In genomic region chr17:60552255-60552654, GRCh38 we compare ENCODE assay signal across 2 cellular contexts. TPM values are rescaled to one million over a fixed set of nuclear protein-coding genes. Genes with fewer than 3 reads are reported as not detected.
DNase-seq lines count a peak whose midpoint lies in the region; ATAC-seq, FAIRE-seq and TF ChIP-seq lines count a peak whose summit lies in the region.
"Not testable (repeated sequence)": the region's sequence is repeated elsewhere in the genome, so short reads cannot be mapped to it uniquely, and the experiment has no call there.

No MANE protein-coding gene starts in this region.

- not testable (repeated sequence) for H3K4me2 ChIP-seq in HepG2 (ENCODE audit: low read depth, low read length)

- not testable (repeated sequence) for H3K4me1 ChIP-seq in HepG2 (ENCODE audit: insufficient read depth, low read length)

- not testable (repeated sequence) for H3K27me3 ChIP-seq in HepG2 (ENCODE audit: control insufficient read depth in 1 of 2, insufficient read depth in 2 of 2, low read length in 2 of 2)

- in situ Hi-C loops in HepG2 (cut with HindIII; ENCODE audit: extremely low pct_ligation_motif_present, low pct_unique_long_range_greater_than_20kb) = not testable (repeated sequence)

- TF ChIP-seq RAD21 in HepG2 (CRISPR knock-in tag; IDR thresholded peaks at IDR 0.05) = not testable (repeated sequence)

- H3K9me3 Mint-ChIP-seq in progenitor cell of endocrine pancreas (ENCODE audit: low read depth) = not testable (repeated sequence)

- not testable (repeated sequence) for H3K4me3 ChIP-seq in HepG2 (replicated peaks in 1 of 3; ENCODE audit: insufficient read depth in 1 of 3, low read depth in 2 of 3, low read length in 3 of 3)

- H3K9me3 ChIP-seq in HepG2 (ENCODE audit: low read length) = not testable (repeated sequence)

- not testable (repeated sequence) for H3K27me3 Mint-ChIP-seq in progenitor cell of endocrine pancreas

- not testable (repeated sequence) for TF ChIP-seq EP300 in HepG2 (IDR thresholded peaks at IDR 0.05; ENCODE audit: low read depth in 2 of 2, low read length in 2 of 2); HepG2 (CRISPR knock-in tag; IDR thresholded peaks at IDR 0.05; ENCODE audit: borderline replicate concordance)

- BruUV-seq in HepG2 (replicated peaks; lab: Mats Ljungman, UMichigan) = not testable (repeated sequence)

- not testable (repeated sequence) for H3K36me3 ChIP-seq in HepG2 (replicated peaks in 1 of 2; ENCODE audit: control insufficient read depth in 1 of 2, insufficient read depth in 2 of 2, low read length in 2 of 2)

- DNase-seq in HepG2 (ENCODE audit: low spot score); progenitor cell of endocrine pancreas (ENCODE audit: low spot score, unreplicated experiment): not testable (repeated sequence)

- 7% methylated on average over 6 of the region's 13 CpGs for WGBS in HepG2 (ENCODE audit: low lambda C conversion rate)

- POLR2A ChIA-PET in HepG2 (lab: Yijun Ruan, JAX) = not testable (repeated sequence)

- intact Hi-C loops in HepG2 (cut with micrococcal nuclease; ENCODE audit: unreplicated experiment) = not testable (repeated sequence)

- CTCF ChIA-PET in HepG2 (lab: Yijun Ruan, JAX; ENCODE audit: low intra/inter-chr PET ratio, low total read pairs) = not testable (repeated sequence)

- not testable (repeated sequence) for H2AFZ ChIP-seq in HepG2 (ENCODE audit: low read length)

- not testable (repeated sequence) for H3K79me2 ChIP-seq in HepG2 (ENCODE audit: insufficient read depth, low read length)

- H3K27ac Mint-ChIP-seq in progenitor cell of endocrine pancreas = peak overlapping the region; percentile 76

- H3K4me1 Mint-ChIP-seq in progenitor cell of endocrine pancreas (ENCODE audit: low read depth) = not testable (repeated sequence)

- TF ChIP-seq CTCF in HepG2 (CRISPR knock-in tag; IDR thresholded peaks at IDR 0.05); progenitor cell of endocrine pancreas (IDR thresholded peaks at IDR 0.05; ENCODE audit: unreplicated experiment): not testable (repeated sequence)

- not testable (repeated sequence) for H3K4me3 Mint-ChIP-seq in progenitor cell of endocrine pancreas (ENCODE audit: low read depth)

- not testable (repeated sequence) for H4K20me1 ChIP-seq in HepG2 (ENCODE audit: insufficient read depth, low read length)

- H3K9ac ChIP-seq in HepG2 (ENCODE audit: insufficient read depth, low read depth, low read length) = not testable (repeated sequence)

- ATAC-seq in HepG2 = not testable (repeated sequence)

- peaks cover 16% of the 10 kb centered on the region for H3K36me3 Mint-ChIP-seq in progenitor cell of endocrine pancreas (ENCODE audit: insufficient read depth)

- not testable (repeated sequence) for H3K27ac ChIP-seq in HepG2 (ENCODE audit: extremely low read length, insufficient read depth, low read length)

- not testable (repeated sequence) for TF ChIP-seq POLR2A in HepG2 (IDR thresholded peaks at IDR 0.05; ENCODE audit: insufficient read depth in 1 of 2, low read depth in 2 of 2, low read length in 2 of 2)

- FAIRE-seq in HepG2 (lab: Jason Lieb, UNC) = not testable (repeated sequence)

TF ChIP-seq in HepG2, 621 proteins besides CTCF, POLR2A, EP300 and RAD21 (continues in another document):
- peak; percentile 43; the same call in 1 of the 2 replicates for TF ChIP-seq PATZ1 (CRISPR knock-in tag; IDR thresholded peaks at IDR 0.05)
- TF ChIP-seq SOX13, SOX6 (IDR thresholded peaks at IDR 0.05): not testable (repeated sequence)
- TF ChIP-seq SOX13 (CRISPR knock-in tag; conservative IDR thresholded peaks at IDR 0.05 in 1 of 2, IDR thresholded peaks at IDR 0.05 in 1 of 2) = peak in 1 of 2 experiments; percentile 23; a peak in 1 of 4 replicates
- TF ChIP-seq TFDP2 (CRISPR knock-in tag; IDR thresholded peaks at IDR 0.05) = 0 out of 2 replicates have a peak, but pooled peaks have one; percentile 35
- 0 out of 2 replicates have a peak, but pooled peaks have one; percentile 18 for TF ChIP-seq SOX6 (CRISPR knock-in tag; IDR thresholded peaks at IDR 0.05)

RNA-seq across cellular contexts. Expression of gene APPBP2, which starts 26.2 kb away (rescaled TPM):
- total RNA-seq in HepG2 (2016; rRNA removed; fragmentation: Illumina TruSeq; extraction: Trizol) (45.8 and 68.8 TPM in 2 replicates), progenitor cell of endocrine pancreas (54.3 and 61.3 TPM in 2 replicates)
- 5.2 and 7.9 TPM in 2 replicates for total RNA-seq in HepG2 (2016; cell fraction: cytosol; rRNA removed; fragmentation: Illumina TruSeq; extraction: Trizol; ENCODE audit: low read depth)
- total RNA-seq in HepG2 (2016; cell fraction: insoluble cytoplasmic fraction; rRNA removed; fragmentation: Illumina TruSeq; extraction: Trizol) = 49.0 and 68.2 TPM in 2 replicates
- 9.3 and 10.9 TPM in 2 replicates for total RNA-seq in HepG2 (2016; cell fraction: membrane; rRNA removed; fragmentation: Illumina TruSeq; extraction: Trizol)
- total RNA-seq in HepG2 (2016; cell fraction: nucleus; rRNA removed; fragmentation: Illumina TruSeq; extraction: Trizol) = 23.2 and 23.8 TPM in 2 replicates
- polyA plus RNA-seq in HepG2 (2011; rRNA removed) = 15.9 and 17.5 TPM in 2 replicates
- 5.6 and 9.8 TPM in 2 replicates for polyA plus RNA-seq in HepG2 (2011; cell fraction: cytosol; rRNA removed)
- 7.9 and 10.8 TPM in 2 replicates for polyA plus RNA-seq in HepG2 (2011; cell fraction: nucleus; rRNA removed)
- 19.1 and 29.9 TPM in 2 replicates for polyA plus RNA-seq in HepG2 (2012)
- polyA plus RNA-seq in HepG2 (2016; cell fraction: cytosol; fragmentation: Illumina TruSeq; extraction: Trizol; ENCODE audit: low read depth) = 0.89 and 1.1 TPM in 2 replicates
- polyA plus RNA-seq in HepG2 (2016; cell fraction: insoluble cytoplasmic fraction; fragmentation: Illumina TruSeq; extraction: Trizol; ENCODE audit: low read depth) = 30.1 and 36.8 TPM in 2 replicates
- 2.9 and 3.3 TPM in 2 replicates for polyA plus RNA-seq in HepG2 (2016; cell fraction: membrane; fragmentation: Illumina TruSeq; extraction: Trizol; ENCODE audit: low read depth)
- polyA plus RNA-seq in HepG2 (2016; cell fraction: nucleus; fragmentation: Illumina TruSeq; extraction: Trizol; ENCODE audit: insufficient read depth, low read depth) = 22.3 and 23.3 TPM in 2 replicates
- 18.9 and 33.5 TPM in 2 replicates for polyA minus RNA-seq in HepG2 (2011; rRNA and poly(A)+ RNA removed; ENCODE audit: low replicate concordance)
- polyA minus RNA-seq in HepG2 (2011; cell fraction: cytosol; rRNA and poly(A)+ RNA removed) = 26.9 and 27.8 TPM in 2 replicates
- polyA minus RNA-seq in HepG2 (2011; cell fraction: nucleus; rRNA and poly(A)+ RNA removed) = 31.4 and 41.6 TPM in 2 replicates

RNA-seq across cellular contexts. Expression of gene PPM1D, which starts 47.7 kb away (rescaled TPM):
- total RNA-seq in HepG2 (2016; rRNA removed; fragmentation: Illumina TruSeq; extraction: Trizol) (26.2 and 32.3 TPM in 2 replicates), progenitor cell of endocrine pancreas (20.8 and 21.2 TPM in 2 replicates)
- 24.3 and 34.3 TPM in 2 replicates for total RNA-seq in HepG2 (2016; cell fraction: cytosol; rRNA removed; fragmentation: Illumina TruSeq; extraction: Trizol; ENCODE audit: low read depth)
- 26.8 and 33.7 TPM in 2 replicates for total RNA-seq in HepG2 (2016; cell fraction: insoluble cytoplasmic fraction; rRNA removed; fragmentation: Illumina TruSeq; extraction: Trizol)
- total RNA-seq in HepG2 (2016; cell fraction: membrane; rRNA removed; fragmentation: Illumina TruSeq; extraction: Trizol) = 16.7 and 17.3 TPM in 2 replicates
- total RNA-seq in HepG2 (2016; cell fraction: nucleus; rRNA removed; fragmentation: Illumina TruSeq; extraction: Trizol) = 18.8 and 22.5 TPM in 2 replicates
- polyA plus RNA-seq in HepG2 (2011; rRNA removed) = 7.3 and 8.0 TPM in 2 replicates
- polyA plus RNA-seq in HepG2 (2011; cell fraction: cytosol; rRNA removed) = 5.0 and 7.2 TPM in 2 replicates
- polyA plus RNA-seq in HepG2 (2011; cell fraction: nucleus; rRNA removed) = 3.7 and 4.9 TPM in 2 replicates
- 11.2 and 12.0 TPM in 2 replicates for polyA plus RNA-seq in HepG2 (2012)
- 2.3 and 2.4 TPM in 2 replicates for polyA plus RNA-seq in HepG2 (2016; cell fraction: cytosol; fragmentation: Illumina TruSeq; extraction: Trizol; ENCODE audit: low read depth)
- 39.7 and 39.9 TPM in 2 replicates for polyA plus RNA-seq in HepG2 (2016; cell fraction: insoluble cytoplasmic fraction; fragmentation: Illumina TruSeq; extraction: Trizol; ENCODE audit: low read depth)
- polyA plus RNA-seq in HepG2 (2016; cell fraction: membrane; fragmentation: Illumina TruSeq; extraction: Trizol; ENCODE audit: low read depth) = 7.4 and 8.2 TPM in 2 replicates
- polyA plus RNA-seq in HepG2 (2016; cell fraction: nucleus; fragmentation: Illumina TruSeq; extraction: Trizol; ENCODE audit: insufficient read depth, low read depth) = 26.4 and 26.9 TPM in 2 replicates
- 11.5 and 16.5 TPM in 2 replicates for polyA minus RNA-seq in HepG2 (2011; rRNA and poly(A)+ RNA removed; ENCODE audit: low replicate concordance)
- 6.4 and 7.6 TPM in 2 replicates for polyA minus RNA-seq in HepG2 (2011; cell fraction: cytosol; rRNA and poly(A)+ RNA removed)
- polyA minus RNA-seq in HepG2 (2011; cell fraction: nucleus; rRNA and poly(A)+ RNA removed) = 9.3 and 11.1 TPM in 2 replicates
